ENCODE assay signal across 8 cellular contexts in genomic region chr5:77087484-77088291, GRCh38. TPM values are rescaled to one million over a fixed set of nuclear protein-coding genes. Genes with fewer than 3 reads are reported as not detected.
A peak's percentile ranks its signal among the peaks of the same experiment; 100 is the strongest.
DNase-seq lines count a peak whose midpoint lies in the region; ATAC-seq and TF ChIP-seq lines count a peak whose summit lies in the region.

No MANE protein-coding gene starts in this region.

- H3K4me1 ChIP-seq in BLaER1 (peaks cover 34% of the 10 kb centered on the region), HCT116 (ENCODE audit: control insufficient read depth in 1 of 2, insufficient read depth in 2 of 2, low read length in 2 of 2) (peaks cover 6 to 16% of the 10 kb centered on the region in 2 experiments; a peak in 2 of 4 replicates), osteoblast (ENCODE audit: insufficient read depth, low read length) (peaks cover 11% of the 10 kb centered on the region)

- POLR2A ChIA-PET in HCT116 (lab: Charles Lee), result interaction anchor here (0.6 to 1.4 kb wide), 4 partner anchors 11 to 348 kb away, joined by 3 to 5 read pairs (median 4); no protein-coding TSS in a partner anchor
- POLR2A ChIA-PET in activated CD8-positive, alpha-beta T cell treated with anti-CD3 and anti-CD28 coated beads for 36 hours (lab: Charles Lee), result interaction anchor here (1.1 to 2.8 kb wide), 3 partner anchors 10 to 56 kb away, joined by 3 to 15 read pairs (median 4); no protein-coding TSS in a partner anchor

- no peaks in the 10 kb centered on the region for H4K20me1 ChIP-seq in BLaER1
- no peaks in the 10 kb centered on the region for H4K20me1 ChIP-seq in HCT116 (ENCODE audit: insufficient read depth)
- no peaks in the 10 kb centered on the region for H4K20me1 ChIP-seq in osteoblast (ENCODE audit: insufficient read depth, low read length)

- H3K27me3 ChIP-seq in BLaER1 (no peaks in the 10 kb centered on the region), HCT116 (ENCODE audit: insufficient read depth, low read length) (no peaks in the 10 kb centered on the region), osteoblast (ENCODE audit: insufficient read depth, low read length) (no peaks in the 10 kb centered on the region)

- TF ChIP-seq POLR2A in HCT116 (IDR thresholded peaks at IDR 0.05; ENCODE audit: borderline replicate concordance, extremely low read depth, insufficient read depth, insufficient read length), result no peak

- DNase-seq in HCT116 (ENCODE audit: low read depth, low spot score) (no peak), glutamatergic neuron (no peak), osteoblast (ENCODE audit: insufficient read length, low spot score, missing footprints) (peak; percentile 43), NCI-H2081 treated with DMSO at 0.1 percent for 48 hours (lab: John Stamatoyannopoulos, UW) (no peak)
- DNase-seq in activated CD8-positive, alpha-beta T cell treated with anti-CD3 and anti-CD28 coated beads for 36 hours, result no peak
- no peak for DNase-seq in stimulated activated CD4-positive, alpha-beta T cell treated with anti-CD3 and anti-CD28 coated beads, Interleukin-1b, Interleukin-23, amount 100 ng/mL, for 48 hours

- BruUV-seq in HCT116 (replicated peaks; lab: Mats Ljungman, UMichigan), result TSS peak; percentile 61

- no peaks in the 10 kb centered on the region for H3K9me2 ChIP-seq in HCT116 (ENCODE audit: insufficient read depth)

- H3K27ac Mint-ChIP-seq in activated CD8-positive, alpha-beta T cell treated with anti-CD3 and anti-CD28 coated beads for 36 hours, result peak overlapping the region; percentile 82
- H3K27ac Mint-ChIP-seq in glutamatergic neuron (ENCODE audit: unreplicated experiment), result peak overlapping the region; percentile 98

- peaks cover 14% of the 10 kb centered on the region for H3K36me3 Mint-ChIP-seq in activated CD8-positive, alpha-beta T cell treated with anti-CD3 and anti-CD28 coated beads for 36 hours (ENCODE audit: low read depth)
- H3K36me3 Mint-ChIP-seq in glutamatergic neuron (ENCODE audit: unreplicated experiment), result peaks cover 4% of the 10 kb centered on the region

- no peaks in the 10 kb centered on the region for H3K9me3 Mint-ChIP-seq in activated CD8-positive, alpha-beta T cell treated with anti-CD3 and anti-CD28 coated beads for 36 hours
- peaks cover 18% of the 10 kb centered on the region for H3K9me3 Mint-ChIP-seq in glutamatergic neuron (ENCODE audit: unreplicated experiment)

- peaks cover 20% of the 10 kb centered on the region for H3K4me1 Mint-ChIP-seq in activated CD8-positive, alpha-beta T cell treated with anti-CD3 and anti-CD28 coated beads for 36 hours (ENCODE audit: low read depth)
- H3K4me1 Mint-ChIP-seq in glutamatergic neuron (ENCODE audit: low read depth, unreplicated experiment), result peaks cover 4% of the 10 kb centered on the region

- peak overlapping the region; percentile 99 for H3K27ac ChIP-seq in BLaER1
- peak overlapping the region; percentile 86 for H3K27ac ChIP-seq in HCT116 (ENCODE audit: low read depth, low read length)
- peak overlapping the region; percentile 69 for H3K27ac ChIP-seq in osteoblast (ENCODE audit: low read depth, low read length)

- H3K79me2 ChIP-seq in HCT116 (ENCODE audit: insufficient read depth, low read length) (peaks cover 8% of the 10 kb centered on the region; the same call in 1 of the 2 replicates), osteoblast (ENCODE audit: insufficient read depth, low read length) (no peaks in the 10 kb centered on the region)

- H3K9ac ChIP-seq in BLaER1, result peak overlapping the region; percentile 98
- peak overlapping the region; percentile 76 for H3K9ac ChIP-seq in HCT116 (ENCODE audit: low read length)

- H3K4me3 Mint-ChIP-seq in activated CD8-positive, alpha-beta T cell treated with anti-CD3 and anti-CD28 coated beads for 36 hours, result peak overlapping the region; percentile 85
- H3K4me3 Mint-ChIP-seq in glutamatergic neuron (ENCODE audit: unreplicated experiment), result peak overlapping the region; percentile 95

- CTCF ChIA-PET in HCT116 (lab: Charles Lee), result interaction anchor here (1.6 kb wide), 1 partner anchor 219 kb away, joined by 4 read pairs; no protein-coding TSS in a partner anchor
- CTCF ChIA-PET in activated CD8-positive, alpha-beta T cell treated with anti-CD3 and anti-CD28 coated beads for 36 hours (lab: Charles Lee), result interaction anchor here (0.8 to 5.1 kb wide), 5 partner anchors 10 to 405 kb away, joined by 3 to 69 read pairs (median 4); partner anchors contain the start of gene WDR41

- H3K4me2 ChIP-seq in BLaER1 (peak overlapping the region; percentile 86), HCT116 (ENCODE audit: low read length) (peak overlapping the region; percentile 85), osteoblast (ENCODE audit: insufficient read depth, low read length) (peak overlapping the region; percentile 96)

- ATAC-seq in HCT116, result no peak
- peak; percentile 36 for ATAC-seq in activated CD8-positive, alpha-beta T cell treated with anti-CD3 and anti-CD28 coated beads for 36 hours
- no peak for ATAC-seq in HG02759 (IDR thresholded peaks at IDR 0.05; ENCODE audit: unreplicated experiment)

- intact Hi-C loops in HCT116 (cut with micrococcal nuclease), result no loop called here
- intact Hi-C loops in activated CD8-positive, alpha-beta T cell treated with anti-CD3 and anti-CD28 coated beads for 36 hours (cut with micrococcal nuclease), result no loop called here

- peaks cover 30% of the 10 kb centered on the region for H3K36me3 ChIP-seq in BLaER1
- H3K36me3 ChIP-seq in HCT116 (ENCODE audit: control insufficient read depth in 1 of 2, insufficient read depth in 2 of 2, low read length in 2 of 2), result no peaks in the 10 kb centered on the region
- H3K36me3 ChIP-seq in osteoblast (ENCODE audit: insufficient read depth, low read length), result no peaks in the 10 kb centered on the region

- no peak for TF ChIP-seq RAD21 in HCT116 (IDR thresholded peaks at IDR 0.05; ENCODE audit: low read depth)

- H3K4me3 ChIP-seq in BLaER1 (peak overlapping the region; percentile 87), HCT116 (replicated peaks in 1 of 2; ENCODE audit: low read depth in 1 of 2, low read length in 2 of 2) (peak overlapping the region; percentile 66 to 69), osteoblast (ENCODE audit: insufficient read depth, low read length) (peak overlapping the region; percentile 87)

- no peak for TF ChIP-seq CTCF in HCT116 (IDR thresholded peaks at IDR 0.05 in 2 of 3, conservative IDR thresholded peaks at IDR 0.05 in 1 of 3; ENCODE audit: borderline replicate concordance in 1 of 3, insufficient read depth in 1 of 3, low read depth in 2 of 3, low read length in 2 of 3)
- no peak for TF ChIP-seq CTCF in activated CD8-positive, alpha-beta T cell treated with anti-CD3 and anti-CD28 coated beads for 36 hours (IDR thresholded peaks at IDR 0.05)
- no peak for TF ChIP-seq CTCF in glutamatergic neuron (IDR thresholded peaks at IDR 0.05; ENCODE audit: partially characterized antibody, unreplicated experiment)
- TF ChIP-seq CTCF in osteoblast (IDR thresholded peaks at IDR 0.05; ENCODE audit: extremely low read depth, low read depth, low read length), result no peak

- H3K27me3 Mint-ChIP-seq in activated CD8-positive, alpha-beta T cell treated with anti-CD3 and anti-CD28 coated beads for 36 hours, result no peaks in the 10 kb centered on the region
- H3K27me3 Mint-ChIP-seq in glutamatergic neuron (ENCODE audit: unreplicated experiment), result no peaks in the 10 kb centered on the region

- H2AFZ ChIP-seq in HCT116 (ENCODE audit: low read depth, low read length, poor library complexity, severe bottlenecking), result peak overlapping the region; percentile 3
- H2AFZ ChIP-seq in osteoblast (ENCODE audit: low read length), result peak overlapping the region; percentile 97

- H3K9me3 ChIP-seq in BLaER1 (0 out of 2 replicates have a peak, but pooled peaks cover 4% of the 10 kb centered on the region), HCT116 (ENCODE audit: control insufficient read depth in 1 of 2, insufficient read depth in 1 of 2, low read depth in 1 of 2, low read length in 2 of 2) (no peaks in the 10 kb centered on the region), osteoblast (ENCODE audit: low read depth, low read length) (no peaks in the 10 kb centered on the region)

- RAD21 ChIA-PET in HCT116 (lab: Charles Lee; ENCODE audit: low non-redundant PET in 1 of 2, low total read pairs in 2 of 2, uncharacterized antibody in 2 of 2, unreplicated experiment in 2 of 2), result no interaction called here

TF ChIP-seq in HCT116, 20 proteins besides CTCF, POLR2A, EP300 and RAD21 (continues in another document):
- TF ChIP-seq ELF1 (IDR thresholded peaks at IDR 0.05; ENCODE audit: borderline replicate concordance, low read depth) (no peak), FOSL1 (IDR thresholded peaks at IDR 0.05; ENCODE audit: low read depth) (no peak), SP1 (IDR thresholded peaks at IDR 0.05; ENCODE audit: low read depth) (no peak), YY1 (IDR thresholded peaks at IDR 0.05; ENCODE audit: extremely low read depth, insufficient replicate concordance, low read depth, low read length) (no peak), ZBTB33 (IDR thresholded peaks at IDR 0.05; ENCODE audit: extremely low read depth, insufficient replicate concordance, low read length) (no peak)

RNA-seq across cellular contexts. Expression of gene ZBED3, which starts 0.6 kb away (rescaled TPM):
- 12.7 TPM for total RNA-seq in HCT116 (2021; ENCODE audit: unreplicated experiment)
- polyA plus RNA-seq in HCT116 (2012), result 4.7 and 6.7 TPM in 2 replicates
- total RNA-seq in activated CD8-positive, alpha-beta T cell treated with anti-CD3 and anti-CD28 coated beads for 36 hours, result 1 to 10 TPM; 5.2 to 6.8 TPM
- 7.0 TPM for total RNA-seq in glutamatergic neuron (ENCODE audit: unreplicated experiment)
- 1.1 and 4.7 TPM in 2 replicates for total RNA-seq in osteoblast

RNA-seq across cellular contexts. Expression of gene AGGF1, which starts 57.5 kb away (rescaled TPM):
- total RNA-seq in HCT116 (2021; ENCODE audit: unreplicated experiment), result 22.2 TPM
- polyA plus RNA-seq in HCT116 (2012), result 7.0 and 7.1 TPM in 2 replicates
- total RNA-seq in activated CD8-positive, alpha-beta T cell treated with anti-CD3 and anti-CD28 coated beads for 36 hours, result 10 to 100 TPM; 27.7 to 33.5 TPM
- 15.7 TPM for total RNA-seq in glutamatergic neuron (ENCODE audit: unreplicated experiment)
- 22.1 and 25.7 TPM in 2 replicates for total RNA-seq in osteoblast
